ENCODE assay signal across 9 cellular contexts in genomic region chr5:1109542-1110259, GRCh38. TPM values are rescaled to one million over a fixed set of nuclear protein-coding genes. Genes with fewer than 3 reads are reported as not detected.
DNase-seq lines count a peak whose midpoint lies in the region; ATAC-seq and TF ChIP-seq lines count a peak whose summit lies in the region.
"Had no signal": no experiment of that assay in that cellular context is flagged by ENCODE, and none has a peak within 500 bp of the region (broad histone marks: within the 10 kb centered on the region; RNA-seq: fewer than 3 reads in every experiment).

No MANE protein-coding gene starts in this region.

- no peak overlapping the region for H3K4me2 ChIP-seq in mesendoderm (ENCODE audit: low read length)

- H3K4me3 ChIP-seq in lung (no peak overlapping the region), suprapubic skin (peak overlapping the region; percentile 85), mesendoderm (ENCODE audit: low read length) (no peak overlapping the region)

- TF ChIP-seq CTCF in lung (IDR thresholded peaks at IDR 0.05; ENCODE audit: control extremely low read depth, extremely low read depth) = no peak
- no peak for TF ChIP-seq CTCF in suprapubic skin (IDR thresholded peaks at IDR 0.05)

- H3K79me2 ChIP-seq in mesendoderm (ENCODE audit: control insufficient read depth, insufficient read depth, low read length) = peaks cover 11% of the 10 kb centered on the region

- no peaks in the 10 kb centered on the region for H3K27me3 ChIP-seq in lung (ENCODE audit: control insufficient read depth, insufficient read depth)
- no peaks in the 10 kb centered on the region for H3K27me3 ChIP-seq in suprapubic skin
- no peaks in the 10 kb centered on the region for H3K27me3 ChIP-seq in mesendoderm (ENCODE audit: insufficient read depth, low read length, poor library complexity)

- TF ChIP-seq EP300 in suprapubic skin (IDR thresholded peaks at IDR 0.05) = no peak

- peaks cover 6 to 21% of the 10 kb centered on the region in 2 donors for H3K4me1 ChIP-seq in lung (ENCODE audit: control insufficient read depth in 2 of 2, insufficient read depth in 2 of 2, low read length in 2 of 2)
- peaks cover 54% of the 10 kb centered on the region for H3K4me1 ChIP-seq in suprapubic skin
- no peaks in the 10 kb centered on the region for H3K4me1 ChIP-seq in mesendoderm (ENCODE audit: control insufficient read depth, low read depth, low read length)

- no peak overlapping the region for H4K8ac ChIP-seq in mesendoderm (ENCODE audit: low read depth, low read length)

- DNase-seq in activated T-cell treated with anti-CD3 and anti-CD28 coated beads, Interleukin-2, amount 50 U/mL, for 72 hours = no peak
- no peak for DNase-seq in activated T-cell treated with anti-CD3 and anti-CD28 coated beads, Interleukin-2, amount 50 U/mL, for 1 hour
- DNase-seq in activated naive CD8-positive, alpha-beta T cell treated with anti-CD3 and anti-CD28 coated beads, Interleukin-2, amount 50 U/mL, for 24 hours = no peak
- DNase-seq in lung (ENCODE audit: low spot score) (no peak), suprapubic skin (ENCODE audit: low spot score in 2 of 2) (no peak), mesendoderm (no peak)
- DNase-seq: NCI-H526 had no signal

- H3K27me3 Mint-ChIP-seq in activated T-cell treated with anti-CD3 and anti-CD28 coated beads, Interleukin-2, amount 50 U/mL, for 72 hours (ENCODE audit: low read depth) = no peaks in the 10 kb centered on the region
- no peaks in the 10 kb centered on the region for H3K27me3 Mint-ChIP-seq in activated naive CD8-positive, alpha-beta T cell treated with anti-CD3 and anti-CD28 coated beads, Interleukin-2, amount 50 U/mL, for 24 hours

- H3K56ac ChIP-seq in mesendoderm (ENCODE audit: low read length) = no peak overlapping the region

- no peak overlapping the region for H3K4ac ChIP-seq in mesendoderm (ENCODE audit: low read depth, low read length)

- H3K36me3 Mint-ChIP-seq in activated T-cell treated with anti-CD3 and anti-CD28 coated beads, Interleukin-2, amount 50 U/mL, for 72 hours (ENCODE audit: insufficient read depth in 2 of 2) = no peaks in the 10 kb centered on the region
- no peaks in the 10 kb centered on the region for H3K36me3 Mint-ChIP-seq in activated naive CD8-positive, alpha-beta T cell treated with anti-CD3 and anti-CD28 coated beads, Interleukin-2, amount 50 U/mL, for 24 hours (ENCODE audit: low read depth)

- no peak overlapping the region for H2AK5ac ChIP-seq in mesendoderm (ENCODE audit: low read length)

- H2BK120ac ChIP-seq in mesendoderm (ENCODE audit: low read depth, low read length) = no peak overlapping the region

- no peaks in the 10 kb centered on the region for H3K36me3 ChIP-seq in lung (ENCODE audit: control insufficient read depth in 2 of 2, insufficient read depth in 2 of 2, low read length in 2 of 2)
- H3K36me3 ChIP-seq in suprapubic skin = no peaks in the 10 kb centered on the region
- no peaks in the 10 kb centered on the region for H3K36me3 ChIP-seq in mesendoderm (ENCODE audit: control insufficient read depth, insufficient read depth, low read length)

- H3K9me3 Mint-ChIP-seq in activated T-cell treated with anti-CD3 and anti-CD28 coated beads, Interleukin-2, amount 50 U/mL, for 72 hours = no peaks in the 10 kb centered on the region
- H3K9me3 Mint-ChIP-seq in activated naive CD8-positive, alpha-beta T cell treated with anti-CD3 and anti-CD28 coated beads, Interleukin-2, amount 50 U/mL, for 24 hours = no peaks in the 10 kb centered on the region

- no peak overlapping the region for H4K5ac ChIP-seq in mesendoderm (ENCODE audit: low read length)

- no peaks in the 10 kb centered on the region for H3K9me3 ChIP-seq in lung (ENCODE audit: control insufficient read depth in 2 of 2, insufficient read depth in 1 of 2, low read length in 1 of 2)
- H3K9me3 ChIP-seq in suprapubic skin = no peaks in the 10 kb centered on the region

- no peak overlapping the region for H3K18ac ChIP-seq in mesendoderm (ENCODE audit: low read length)

- H2BK15ac ChIP-seq in mesendoderm (replicated peaks; ENCODE audit: low read depth) = no peak overlapping the region

- peaks cover 49% of the 10 kb centered on the region for H3K4me1 Mint-ChIP-seq in activated T-cell treated with anti-CD3 and anti-CD28 coated beads, Interleukin-2, amount 50 U/mL, for 72 hours (ENCODE audit: low read depth)
- peaks cover 55% of the 10 kb centered on the region for H3K4me1 Mint-ChIP-seq in activated naive CD8-positive, alpha-beta T cell treated with anti-CD3 and anti-CD28 coated beads, Interleukin-2, amount 50 U/mL, for 24 hours

- H3K4me3 Mint-ChIP-seq in activated T-cell treated with anti-CD3 and anti-CD28 coated beads, Interleukin-2, amount 50 U/mL, for 72 hours = peak overlapping the region; percentile 91 to 92
- H3K4me3 Mint-ChIP-seq in activated naive CD8-positive, alpha-beta T cell treated with anti-CD3 and anti-CD28 coated beads, Interleukin-2, amount 50 U/mL, for 24 hours = peak overlapping the region; percentile 80

- no peak overlapping the region for H3K23ac ChIP-seq in mesendoderm (ENCODE audit: low read length)

- 85 to 88% methylated on average over 26 of the region's 26 CpGs for WGBS in lung, 2 donors
- WGBS in suprapubic skin = 83% methylated on average over 20 of the region's 26 CpGs
- no CpG with 5 or more reads among the region's 26 CpGs for WGBS in mesendoderm (ENCODE audit: extremely low coverage, insufficient coverage, low lambda C conversion rate)

- peak overlapping the region; percentile 88 to 92 for H3K27ac ChIP-seq in lung (ENCODE audit: low read depth in 1 of 2, low read length in 1 of 2)
- peak overlapping the region; percentile 83 for H3K27ac ChIP-seq in suprapubic skin
- H3K27ac ChIP-seq in mesendoderm (ENCODE audit: low read depth, low read length) = no peak overlapping the region

- no peak for TF ChIP-seq POLR2A in suprapubic skin (IDR thresholded peaks at IDR 0.05)

- H2BK5ac ChIP-seq in mesendoderm (ENCODE audit: low read length) = no peak overlapping the region

- no peak overlapping the region for H3K27ac Mint-ChIP-seq in activated T-cell treated with anti-CD3 and anti-CD28 coated beads, Interleukin-2, amount 50 U/mL, for 72 hours
- H3K27ac Mint-ChIP-seq in activated naive CD8-positive, alpha-beta T cell treated with anti-CD3 and anti-CD28 coated beads, Interleukin-2, amount 50 U/mL, for 24 hours = no peak overlapping the region

- peaks cover 4% of the 10 kb centered on the region for H3K79me1 ChIP-seq in mesendoderm (ENCODE audit: low read length)

- no peak overlapping the region for H3K9ac ChIP-seq in mesendoderm (ENCODE audit: low read length)

- ATAC-seq in activated T-cell treated with anti-CD3 and anti-CD28 coated beads, Interleukin-2, amount 50 U/mL, for 72 hours (replicated peaks in 1 of 2) = no peak
- ATAC-seq in activated naive CD8-positive, alpha-beta T cell treated with anti-CD3 and anti-CD28 coated beads, Interleukin-2, amount 50 U/mL, for 24 hours = no peak
- ATAC-seq in lung (ENCODE audit: insufficient read depth, low FRiP score) (no peak), GM19452 (IDR thresholded peaks at IDR 0.05; ENCODE audit: unreplicated experiment) (no peak), HG03095 (IDR thresholded peaks at IDR 0.05; ENCODE audit: unreplicated experiment) (no peak)

RNA-seq across cellular contexts. Expression of gene SLC12A7, which starts 2.2 kb away (rescaled TPM):
- 10 to 100 TPM; 14.8 to 29.0 TPM for total RNA-seq in activated T-cell treated with anti-CD3 and anti-CD28 coated beads, Interleukin-2, amount 50 U/mL, for 72 hours
- total RNA-seq in lung (10 to 100 TPM; 42.8 to 50.4 TPM), suprapubic skin (10 to 100 TPM in 3 of 4 donors, 1 to 10 TPM in 1; 8.6 to 29.0 (median 21.5) TPM)
- polyA plus RNA-seq in lung = 10 to 100 TPM; 14.8 to 36.9 TPM
- 8.6 TPM for polyA plus RNA-seq in mesendoderm (2013, experiment 1 of 2)
- 8.4 TPM for polyA plus RNA-seq in mesendoderm (2013, experiment 2 of 2)
